2 cellular contexts compared by ENCODE assay signal in the genomic region with DNA sequence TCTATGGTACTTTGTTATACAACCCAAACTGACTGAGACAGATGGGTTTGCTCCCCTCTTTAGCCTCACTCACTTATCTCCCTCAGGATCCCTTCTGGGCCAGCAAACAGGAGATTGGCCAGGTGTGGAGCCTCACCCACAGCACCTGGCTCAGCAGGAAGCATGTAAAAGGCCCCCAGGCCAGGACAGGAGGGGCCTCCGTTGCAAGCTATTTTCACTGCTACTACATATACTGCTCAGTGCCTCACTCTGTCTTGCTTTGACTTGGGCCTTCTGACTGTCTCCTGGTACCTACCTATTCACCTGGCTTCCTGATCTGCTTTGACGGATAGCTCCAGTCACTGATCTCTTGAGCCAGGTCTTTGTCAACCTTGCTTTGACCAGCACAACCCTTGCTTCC.
TF ChIP-seq lines count a peak whose summit lies in the region.

No MANE protein-coding gene starts in this region.

TF ChIP-seq in SK-N-SH, 30 proteins besides CTCF, POLR2A, EP300 and RAD21 (continued from another document):
- no peak for TF ChIP-seq TEAD4 (IDR thresholded peaks at IDR 0.05; ENCODE audit: borderline replicate concordance, insufficient read depth)
- TF ChIP-seq, protein P1, sequence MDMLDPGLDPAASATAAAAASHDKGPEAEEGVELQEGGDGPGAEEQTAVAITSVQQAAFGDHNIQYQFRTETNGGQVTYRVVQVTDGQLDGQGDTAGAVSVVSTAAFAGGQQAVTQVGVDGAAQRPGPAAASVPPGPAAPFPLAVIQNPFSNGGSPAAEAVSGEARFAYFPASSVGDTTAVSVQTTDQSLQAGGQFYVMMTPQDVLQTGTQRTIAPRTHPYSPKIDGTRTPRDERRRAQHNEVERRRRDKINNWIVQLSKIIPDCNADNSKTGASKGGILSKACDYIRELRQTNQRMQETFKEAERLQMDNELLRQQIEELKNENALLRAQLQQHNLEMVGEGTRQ (IDR thresholded peaks at IDR 0.05; ENCODE audit: borderline replicate concordance, low read depth, low read length), result no peak
- no peak for TF ChIP-seq FOXM1 (IDR thresholded peaks at IDR 0.05; ENCODE audit: low read depth)
- TF ChIP-seq JUND (IDR thresholded peaks at IDR 0.05), result no peak
- TF ChIP-seq EZH2phosphoT487 (IDR thresholded peaks at IDR 0.05; ENCODE audit: borderline replicate concordance, low read depth), result no peak
- no peak for TF ChIP-seq FOSL2 (IDR thresholded peaks at IDR 0.05; ENCODE audit: borderline replicate concordance, low read depth)
TF ChIP-seq in SK-N-SH: peak in this region for 0.

TF ChIP-seq in SK-N-SH treated with all-trans-retinoic acid at 6 μM for 48 hours, 23 proteins besides CTCF, POLR2A, EP300 and RAD21 (continued from another document):
- TF ChIP-seq ARNTL (CRISPR knock-in tag; IDR thresholded peaks at IDR 0.05; ENCODE audit: borderline replicate concordance, low read depth), result no peak
- TF ChIP-seq ZNF70 (CRISPR knock-in tag; IDR thresholded peaks at IDR 0.05), result no peak
- TF ChIP-seq, protein P2, sequence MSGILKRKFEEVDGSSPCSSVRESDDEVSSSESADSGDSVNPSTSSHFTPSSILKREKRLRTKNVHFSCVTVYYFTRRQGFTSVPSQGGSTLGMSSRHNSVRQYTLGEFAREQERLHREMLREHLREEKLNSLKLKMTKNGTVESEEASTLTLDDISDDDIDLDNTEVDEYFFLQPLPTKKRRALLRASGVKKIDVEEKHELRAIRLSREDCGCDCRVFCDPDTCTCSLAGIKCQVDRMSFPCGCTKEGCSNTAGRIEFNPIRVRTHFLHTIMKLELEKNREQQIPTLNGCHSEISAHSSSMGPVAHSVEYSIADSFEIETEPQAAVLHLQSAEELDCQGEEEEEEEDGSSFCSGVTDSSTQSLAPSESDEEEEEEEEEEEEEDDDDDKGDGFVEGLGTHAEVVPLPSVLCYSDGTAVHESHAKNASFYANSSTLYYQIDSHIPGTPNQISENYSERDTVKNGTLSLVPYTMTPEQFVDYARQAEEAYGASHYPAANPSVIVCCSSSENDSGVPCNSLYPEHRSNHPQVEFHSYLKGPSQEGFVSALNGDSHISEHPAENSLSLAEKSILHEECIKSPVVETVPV (CRISPR knock-in tag; IDR thresholded peaks at IDR 0.05), result no peak
- TF ChIP-seq BACH2 (CRISPR knock-in tag; IDR thresholded peaks at IDR 0.05; ENCODE audit: borderline replicate concordance), result no peak
- TF ChIP-seq ZC3H10 (CRISPR knock-in tag; IDR thresholded peaks at IDR 0.05), result no peak
- TF ChIP-seq, protein P3, sequence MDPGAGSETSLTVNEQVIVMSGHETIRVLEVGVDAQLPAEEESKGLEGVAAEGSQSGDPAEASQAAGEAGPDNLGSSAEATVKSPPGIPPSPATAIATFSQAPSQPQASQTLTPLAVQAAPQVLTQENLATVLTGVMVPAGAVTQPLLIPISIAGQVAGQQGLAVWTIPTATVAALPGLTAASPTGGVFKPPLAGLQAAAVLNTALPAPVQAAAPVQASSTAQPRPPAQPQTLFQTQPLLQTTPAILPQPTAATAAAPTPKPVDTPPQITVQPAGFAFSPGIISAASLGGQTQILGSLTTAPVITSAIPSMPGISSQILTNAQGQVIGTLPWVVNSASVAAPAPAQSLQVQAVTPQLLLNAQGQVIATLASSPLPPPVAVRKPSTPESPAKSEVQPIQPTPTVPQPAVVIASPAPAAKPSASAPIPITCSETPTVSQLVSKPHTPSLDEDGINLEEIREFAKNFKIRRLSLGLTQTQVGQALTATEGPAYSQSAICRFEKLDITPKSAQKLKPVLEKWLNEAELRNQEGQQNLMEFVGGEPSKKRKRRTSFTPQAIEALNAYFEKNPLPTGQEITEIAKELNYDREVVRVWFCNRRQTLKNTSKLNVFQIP (CRISPR knock-in tag; IDR thresholded peaks at IDR 0.05; ENCODE audit: borderline replicate concordance, low read depth), result no peak
- no peak for TF ChIP-seq PPARA (CRISPR knock-in tag; IDR thresholded peaks at IDR 0.05; ENCODE audit: borderline replicate concordance)
- TF ChIP-seq ISL1 (CRISPR knock-in tag; IDR thresholded peaks at IDR 0.05), result no peak
- TF ChIP-seq TCF4 (CRISPR knock-in tag; IDR thresholded peaks at IDR 0.05; ENCODE audit: borderline replicate concordance), result no peak
- TF ChIP-seq CSDC2 (CRISPR knock-in tag; IDR thresholded peaks at IDR 0.05), result no peak
- no peak for TF ChIP-seq ZNF565 (CRISPR knock-in tag; conservative IDR thresholded peaks at IDR 0.05; ENCODE audit: low read depth)
- TF ChIP-seq, protein P4, sequence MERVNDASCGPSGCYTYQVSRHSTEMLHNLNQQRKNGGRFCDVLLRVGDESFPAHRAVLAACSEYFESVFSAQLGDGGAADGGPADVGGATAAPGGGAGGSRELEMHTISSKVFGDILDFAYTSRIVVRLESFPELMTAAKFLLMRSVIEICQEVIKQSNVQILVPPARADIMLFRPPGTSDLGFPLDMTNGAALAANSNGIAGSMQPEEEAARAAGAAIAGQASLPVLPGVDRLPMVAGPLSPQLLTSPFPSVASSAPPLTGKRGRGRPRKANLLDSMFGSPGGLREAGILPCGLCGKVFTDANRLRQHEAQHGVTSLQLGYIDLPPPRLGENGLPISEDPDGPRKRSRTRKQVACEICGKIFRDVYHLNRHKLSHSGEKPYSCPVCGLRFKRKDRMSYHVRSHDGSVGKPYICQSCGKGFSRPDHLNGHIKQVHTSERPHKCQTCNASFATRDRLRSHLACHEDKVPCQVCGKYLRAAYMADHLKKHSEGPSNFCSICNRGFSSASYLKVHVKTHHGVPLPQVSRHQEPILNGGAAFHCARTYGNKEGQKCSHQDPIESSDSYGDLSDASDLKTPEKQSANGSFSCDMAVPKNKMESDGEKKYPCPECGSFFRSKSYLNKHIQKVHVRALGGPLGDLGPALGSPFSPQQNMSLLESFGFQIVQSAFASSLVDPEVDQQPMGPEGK (CRISPR knock-in tag; IDR thresholded peaks at IDR 0.05; ENCODE audit: borderline replicate concordance), result no peak
TF ChIP-seq in SK-N-SH treated with all-trans-retinoic acid at 6 μM for 48 hours: peak in this region for 0.
